21 cellular contexts compared by ENCODE assay signal in the genomic region with DNA sequence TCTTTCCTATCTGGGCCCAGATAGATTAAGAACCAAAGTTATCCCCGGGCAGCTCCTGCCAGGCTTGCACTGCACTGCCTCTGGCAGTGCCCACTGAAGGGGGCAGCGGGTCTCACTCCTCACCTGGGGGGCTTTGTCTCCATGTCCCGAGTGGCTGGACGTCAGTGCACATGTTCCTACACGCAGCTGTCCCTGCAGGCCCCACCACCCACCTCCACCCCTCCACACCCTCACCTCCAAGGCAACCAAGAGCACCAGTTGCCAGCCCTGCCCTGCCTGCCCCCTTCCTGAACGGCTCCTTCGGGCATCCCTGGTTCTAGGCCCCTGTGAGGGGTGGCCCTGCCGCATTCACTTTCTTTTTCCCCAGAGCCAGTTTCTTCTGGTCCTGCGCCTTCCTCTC.
"Had no signal": no experiment of that assay in that cellular context is flagged by ENCODE, and none has a peak within 500 bp of the region (broad histone marks: within the 10 kb centered on the region; RNA-seq: fewer than 3 reads in every experiment).

No MANE protein-coding gene starts in this region.

- H3K36me3 ChIP-seq: brain microvascular endothelial cell, colonic mucosa had no signal

- H3K27me3 ChIP-seq: adrenal gland, ascending aorta, brain microvascular endothelial cell, colonic mucosa, dorsolateral prefrontal cortex, heart left ventricle, tibial artery had no signal

- H3K27ac ChIP-seq: adrenal gland, ascending aorta, brain microvascular endothelial cell, colonic mucosa, dorsolateral prefrontal cortex, heart left ventricle, lower lobe of right lung, tibial artery, WERI-Rb-1 had no signal

- ATAC-seq: activated CD4-positive, alpha-beta T cell treated with anti-CD3 and anti-CD28 coated beads for 36 hours; effector memory CD8-positive, alpha-beta T cell; esophagus mucosa; heart left ventricle; left cardiac atrium; lower lobe of right lung; stimulated activated naive CD8-positive, alpha-beta T cell treated with anti-CD3 and anti-CD28 coated beads, Interleukin-15, Interleukin-2, amounts not matched to agents 100 U/mL and 50 U/mL, for 24 hours had no signal

- H3K9me3 ChIP-seq: adrenal gland, ascending aorta, colonic mucosa, heart left ventricle, lower lobe of right lung, tibial artery had no signal

- H3K4me1 ChIP-seq: adrenal gland, ascending aorta, colonic mucosa, heart left ventricle, lower lobe of right lung, tibial artery had no signal

- H3K4me3 ChIP-seq: adrenal gland, ascending aorta, colonic mucosa, dorsolateral prefrontal cortex, heart left ventricle, lower lobe of right lung, tibial artery had no signal

- DNase-seq: activated CD4-positive, alpha-beta T cell treated with anti-CD3 and anti-CD28 coated beads for 36 hours; activated CD4-positive, alpha-beta T cell treated with anti-CD3 and anti-CD28 coated beads, Interleukin-2, amount 50 U/mL, for 4 hours; adrenal gland; brain microvascular endothelial cell; central memory CD4-positive, alpha-beta T cell; colonic mucosa; effector memory CD8-positive, alpha-beta T cell; left cardiac atrium; lower lobe of right lung; naive B cell; stimulated activated CD4-positive, alpha-beta T cell treated with anti-CD3 and anti-CD28 coated beads, Interleukin-12 subunit alpha, Interleukin-12 subunit beta, amount 100 ng/mL, for 4 hours; stimulated activated CD4-positive, alpha-beta T cell treated with anti-CD3 and anti-CD28 coated beads, Interleukin-4, amount 100 ng/mL, for 4 hours; stimulated activated naive CD8-positive, alpha-beta T cell treated with anti-CD3 and anti-CD28 coated beads, Interleukin-15, Interleukin-2, amounts not matched to agents 100 U/mL and 50 U/mL, for 24 hours; substantia nigra; T-helper 1 cell; WERI-Rb-1 had no signal
